Comparison of ENCODE assay signal across 8 cellular contexts in genomic region chr2:229273384-229274338, GRCh38. TPM values are rescaled to one million over a fixed set of nuclear protein-coding genes. Genes with fewer than 3 reads are reported as not detected.
DNase-seq lines count a peak whose midpoint lies in the region; ATAC-seq, FAIRE-seq and TF ChIP-seq lines count a peak whose summit lies in the region.

No MANE protein-coding gene starts in this region.

- FAIRE-seq in A204.1 (lab: Jason Lieb, UNC) (peak; percentile 98), GM12891 (lab: Jason Lieb, UNC) (peak; percentile 83)

- no peak overlapping the region for H3K27ac ChIP-seq in heart right ventricle

- intact Hi-C loops in heart right ventricle (cut with DNase I) = loop anchor here (2.0 to 10.0 kb wide), 10 partner anchors 136 to 1379 kb away; no protein-coding TSS in a partner anchor

- H3K36me3 Mint-ChIP-seq in WTC11 (no peaks in the 10 kb centered on the region), progenitor cell of endocrine pancreas (ENCODE audit: insufficient read depth) (no peaks in the 10 kb centered on the region)

- H3K27me3 Mint-ChIP-seq in WTC11 (ENCODE audit: low read depth) (peaks cover 38% of the 10 kb centered on the region), progenitor cell of endocrine pancreas (peaks cover 50% of the 10 kb centered on the region)

- peaks cover 0 to 39% (median 10%) of the 10 kb centered on the region in 7 donors for H3K27me3 ChIP-seq in heart right ventricle

- 23 to 24% methylated on average over 11 of the region's 11 CpGs for WGBS in heart right ventricle, 2 donors

- TF ChIP-seq CTCF in WTC11 (IDR thresholded peaks at IDR 0.05) = peak; percentile 40; the same call in 1 of the 2 replicates
- TF ChIP-seq CTCF in heart right ventricle (IDR thresholded peaks at IDR 0.05) = peak; percentile 26 to 85 (median 77)
- peak; percentile 72 for TF ChIP-seq CTCF in progenitor cell of endocrine pancreas (IDR thresholded peaks at IDR 0.05; ENCODE audit: unreplicated experiment)

- peaks cover 26% of the 10 kb centered on the region for H3K4me1 Mint-ChIP-seq in WTC11
- peaks cover 6% of the 10 kb centered on the region for H3K4me1 Mint-ChIP-seq in progenitor cell of endocrine pancreas (ENCODE audit: low read depth)

- no peaks in the 10 kb centered on the region for H3K9me3 Mint-ChIP-seq in WTC11
- no peaks in the 10 kb centered on the region for H3K9me3 Mint-ChIP-seq in progenitor cell of endocrine pancreas (ENCODE audit: low read depth)

- H3K4me3 Mint-ChIP-seq in WTC11 (peak overlapping the region; percentile 43), progenitor cell of endocrine pancreas (ENCODE audit: low read depth) (peak overlapping the region; percentile 52)

- H3K9me3 ChIP-seq in heart right ventricle = no peaks in the 10 kb centered on the region

- H3K27ac Mint-ChIP-seq in WTC11 = no peak overlapping the region
- no peak overlapping the region for H3K27ac Mint-ChIP-seq in progenitor cell of endocrine pancreas

- peak; percentile 27 for DNase-seq in GM12891 (ENCODE audit: insufficient read length, low spot score)
- peak; percentile 79 for DNase-seq in NCI-H2029 (lab: John Stamatoyannopoulos, UW)
- peak; percentile 59 for DNase-seq in WTC11 (ENCODE audit: low spot score)
- peak; percentile 16 to 64 for DNase-seq in heart right ventricle
- peak; percentile 18 for DNase-seq in progenitor cell of endocrine pancreas (ENCODE audit: low spot score, unreplicated experiment)

- POLR2A ChIA-PET in WTC11 (lab: Charles Lee) = interaction anchor here (0.6 kb wide), 1 partner anchor 1629 kb away, joined by 3 read pairs; no protein-coding TSS in a partner anchor

- TF ChIP-seq POLR2A in GM12891 (IDR thresholded peaks at IDR 0.05; ENCODE audit: low read depth, low read length) (no peak), GM18505 (IDR thresholded peaks at IDR 0.05; ENCODE audit: borderline replicate concordance, extremely low read depth, insufficient read depth, insufficient read length) (no peak)

- H3K4me1 ChIP-seq in heart right ventricle = peaks cover 0 to 13% (median 3%) of the 10 kb centered on the region in 9 donors

- no peaks in the 10 kb centered on the region for H3K36me3 ChIP-seq in heart right ventricle

- CTCF ChIA-PET in WTC11 (lab: Charles Lee) = interaction anchor here (0.5 to 2.3 kb wide), 25 partner anchors 12 to 592 kb away, joined by 3 to 11 read pairs (median 4); no protein-coding TSS in a partner anchor

- ATAC-seq in HG03025 (IDR thresholded peaks at IDR 0.05; ENCODE audit: low FRiP score, unreplicated experiment) = peak; percentile 83
- peak; percentile 86 for ATAC-seq in WTC11
- ATAC-seq in heart right ventricle = peak; percentile 59 to 83 (median 80)
- ATAC-seq in GM18505 (IDR thresholded peaks at IDR 0.05; ENCODE audit: unreplicated experiment) = no peak

- peak overlapping the region in 7 of 10 donors; percentile 23 to 44 (median 37) for H3K4me3 ChIP-seq in heart right ventricle

TF ChIP-seq in GM12891, 5 proteins besides CTCF, POLR2A, EP300 and RAD21:
- no peak for TF ChIP-seq POLR2AphosphoS5 (IDR thresholded peaks at IDR 0.05; ENCODE audit: low read depth, low read length)
- TF ChIP-seq PAX5 (IDR thresholded peaks at IDR 0.05; ENCODE audit: insufficient read depth, low read length, severe bottlenecking) = no peak
- TF ChIP-seq SPI1 (IDR thresholded peaks at IDR 0.05; ENCODE audit: low read depth, low read length) = no peak
- no peak for TF ChIP-seq TAF1 (IDR thresholded peaks at IDR 0.05; ENCODE audit: low read depth, low read length)
- TF ChIP-seq POU2F2 (IDR thresholded peaks at IDR 0.05; ENCODE audit: low read depth, low read length) = no peak
TF ChIP-seq in GM12891: peak in this region for 0.

TF ChIP-seq in WTC11, 78 proteins besides CTCF, POLR2A, EP300 and RAD21:
- TF ChIP-seq FOXP4 (CRISPR knock-in tag; IDR thresholded peaks at IDR 0.05) (no peak), SP1 (CRISPR knock-in tag; conservative IDR thresholded peaks at IDR 0.05) (0 out of 2 replicates have a peak, but pooled peaks have one; percentile 25)

RNA-seq across cellular contexts. Expression of gene PID1, which starts 2.6 kb away (rescaled TPM):
- not detected for polyA plus RNA-seq in GM12891 (2012; ENCODE audit: low read depth, missing spikeins)
- total RNA-seq in WTC11 (2021) (1.2 to 2.6 TPM (median 1.3 TPM) in 3 replicates), heart right ventricle (10 to 100 TPM in 2 of 10 donors, 1 to 10 TPM in 8; 3.6 to 12.0 (median 6.1) TPM), progenitor cell of endocrine pancreas (0.27 and 0.34 TPM in 2 replicates)
- 10 to 100 TPM in 1 of 2 donors, 1 to 10 TPM in 1; 4.6 to 11.9 TPM for polyA plus RNA-seq in heart right ventricle

Comparison
In these comparisons a context has a peak if more than half of its experiments do, and no peak if none do; other contexts are left out.
1. DNase-seq: peak in every context shown above with its lines; median percentile 79 in NCI-H2029; 59 in WTC11; 40 in heart right ventricle; 27 in GM12891; 18 in progenitor cell of endocrine pancreas.